ENCODE assay signal across 18 cellular contexts in the genomic region with DNA sequence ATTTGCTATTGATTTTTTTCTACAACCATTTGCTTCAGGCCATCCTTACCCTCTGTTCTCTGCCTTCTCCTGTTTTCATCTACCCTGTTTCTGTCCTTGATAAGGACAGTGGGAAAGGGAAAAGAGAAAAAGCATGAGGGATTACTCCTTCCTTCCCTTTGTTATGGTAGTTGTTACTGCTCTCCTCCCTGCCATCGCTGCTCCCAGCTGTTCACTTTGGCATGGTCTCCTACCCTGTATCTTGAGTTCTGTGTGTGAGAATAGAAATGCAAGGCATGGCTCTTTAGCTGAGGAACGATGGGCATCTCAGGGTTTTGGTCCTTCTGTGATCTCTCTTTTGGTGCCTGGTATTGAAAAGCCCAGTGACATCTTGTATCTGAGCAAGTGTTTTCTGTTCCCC. TPM values are rescaled to one million over a fixed set of nuclear protein-coding genes. Genes with fewer than 3 reads are reported as not detected.
A peak's percentile ranks its signal among the peaks of the same experiment; 100 is the strongest.
DNase-seq lines count a peak whose midpoint lies in the region; ATAC-seq, FAIRE-seq and TF ChIP-seq lines count a peak whose summit lies in the region.
"Had no signal": no experiment of that assay in that cellular context is flagged by ENCODE, and none has a peak within 500 bp of the region (broad histone marks: within the 10 kb centered on the region; RNA-seq: fewer than 3 reads in every experiment).

No MANE protein-coding gene starts in this region.

- peaks cover 61% of the 10 kb centered on the region for H3K4me1 ChIP-seq in CD8-positive, alpha-beta T cell (ENCODE audit: insufficient read depth, low read length)

- no peak overlapping the region for H3K4me3 ChIP-seq in CD8-positive, alpha-beta T cell (ENCODE audit: low read depth, low read length)
- H3K4me3 ChIP-seq: cardiac muscle cell, PC-9, thoracic aorta had no signal

- H3K27me3 Mint-ChIP-seq in CD8-positive, alpha-beta T cell (ENCODE audit: low read depth) = no peaks in the 10 kb centered on the region
- no peaks in the 10 kb centered on the region for H3K27me3 Mint-ChIP-seq in activated T-helper 2 cell treated with anti-CD3 and anti-CD28 coated beads, Interferon-gamma antibody, Interleukin-2, Interleukin-4, amounts not matched to agents 10 μg/mL and 5 μg/mL and 100 μg/mL, durations not matched to agents 14 hours and 24 hours and 36 hours (ENCODE audit: low read depth)
- H3K27me3 Mint-ChIP-seq in immature natural killer cell (ENCODE audit: low read depth in 3 of 3) = peaks cover 3 to 16% (median 13%) of the 10 kb centered on the region in 3 donors

- no peaks in the 10 kb centered on the region for H3K9me3 ChIP-seq in CD8-positive, alpha-beta T cell (ENCODE audit: low read length)
- H3K9me3 ChIP-seq: thoracic aorta had no signal

- DNase-seq in CD8-positive, alpha-beta T cell = no peak
- DNase-seq in H54 (ENCODE audit: insufficient read length, low spot score) = no peak
- DNase-seq in activated T-helper 2 cell treated with anti-CD3 and anti-CD28 coated beads, Interferon-gamma antibody, Interleukin-2, Interleukin-4, amounts not matched to agents 10 μg/mL and 5 μg/mL and 100 μg/mL, durations not matched to agents 14 hours and 24 hours and 36 hours (ENCODE audit: low spot score) = no peak
- no peak for DNase-seq in immature natural killer cell
- DNase-seq in occipital lobe (lab: John Stamatoyannopoulos, UW) = no peak
- no peak for DNase-seq in HTR-8/SVneo (ENCODE audit: insufficient read length, low spot score)
- DNase-seq: activated gamma-delta T cell treated with Interleukin-2 at 50 U/mL for 16 hours, C1 segment of cervical spinal cord, endodermal cell, mesenchymal stem cell, NCI-H1436, NCI-H526 treated with DMSO at 0.1 percent for 48 hours, PC-9, posterior cingulate gyrus had no signal

- H3K27ac Mint-ChIP-seq in CD8-positive, alpha-beta T cell = peak overlapping the region; percentile 91
- peak overlapping the region; percentile 39 for H3K27ac Mint-ChIP-seq in activated T-helper 2 cell treated with anti-CD3 and anti-CD28 coated beads, Interferon-gamma antibody, Interleukin-2, Interleukin-4, amounts not matched to agents 10 μg/mL and 5 μg/mL and 100 μg/mL, durations not matched to agents 14 hours and 24 hours and 36 hours
- peak overlapping the region in 1 of 6 donors; percentile 97 for H3K27ac Mint-ChIP-seq in immature natural killer cell
- H3K27ac Mint-ChIP-seq: endodermal cell had no signal

- ATAC-seq in CD8-positive, alpha-beta T cell = no peak
- no peak for ATAC-seq in HG03457 (IDR thresholded peaks at IDR 0.05; ENCODE audit: unreplicated experiment)

- H3K27me3 ChIP-seq in CD8-positive, alpha-beta T cell (ENCODE audit: insufficient read depth, low read length) = no peaks in the 10 kb centered on the region
- H3K27me3 ChIP-seq: cardiac muscle cell, foreskin keratinocyte had no signal

- no peaks in the 10 kb centered on the region for H3K36me3 ChIP-seq in CD8-positive, alpha-beta T cell (ENCODE audit: insufficient read depth, low read length)
- H3K36me3 ChIP-seq: cardiac muscle cell, thoracic aorta had no signal

- no peak for TF ChIP-seq CTCF in CD8-positive, alpha-beta T cell (IDR thresholded peaks at IDR 0.05)

- no peak for TF ChIP-seq POLR2A in H54 (IDR thresholded peaks at IDR 0.05; ENCODE audit: low read depth, low read length)

- H3K4me3 Mint-ChIP-seq in CD8-positive, alpha-beta T cell = no peak overlapping the region
- H3K4me3 Mint-ChIP-seq in activated T-helper 2 cell treated with anti-CD3 and anti-CD28 coated beads, Interferon-gamma antibody, Interleukin-2, Interleukin-4, amounts not matched to agents 10 μg/mL and 5 μg/mL and 100 μg/mL, durations not matched to agents 14 hours and 24 hours and 36 hours (ENCODE audit: low read depth) = no peak overlapping the region
- H3K4me3 Mint-ChIP-seq in immature natural killer cell = peak overlapping the region; percentile 59 to 80 (median 61)
- H3K4me3 Mint-ChIP-seq: endodermal cell had no signal

- FAIRE-seq in H54 (lab: Jason Lieb, UNC) (peak; percentile 6), HTR-8/SVneo (lab: Jason Lieb, UNC) (no peak)

- peaks cover 53% of the 10 kb centered on the region for H3K4me1 Mint-ChIP-seq in CD8-positive, alpha-beta T cell (ENCODE audit: low read depth)
- peaks cover 40% of the 10 kb centered on the region for H3K4me1 Mint-ChIP-seq in activated T-helper 2 cell treated with anti-CD3 and anti-CD28 coated beads, Interferon-gamma antibody, Interleukin-2, Interleukin-4, amounts not matched to agents 10 μg/mL and 5 μg/mL and 100 μg/mL, durations not matched to agents 14 hours and 24 hours and 36 hours (ENCODE audit: low read depth)
- peaks cover 27 to 31% of the 10 kb centered on the region in 2 donors for H3K4me1 Mint-ChIP-seq in immature natural killer cell

- CTCF ChIA-PET in CD8-positive, alpha-beta T cell (lab: Charles Lee) = interaction anchor here (0.8 to 3.0 kb wide), 11 partner anchors 10 to 202 kb away, joined by 3 to 20 read pairs (median 4); no protein-coding TSS in a partner anchor

- POLR2A ChIA-PET in CD8-positive, alpha-beta T cell (lab: Charles Lee) = interaction anchor here (1.0 to 1.4 kb wide), 4 partner anchors 19 to 47 kb away, joined by 3 to 6 read pairs (median 4); no protein-coding TSS in a partner anchor

- H3K36me3 Mint-ChIP-seq in CD8-positive, alpha-beta T cell = peaks cover 8% of the 10 kb centered on the region
- peaks cover 3% of the 10 kb centered on the region for H3K36me3 Mint-ChIP-seq in activated T-helper 2 cell treated with anti-CD3 and anti-CD28 coated beads, Interferon-gamma antibody, Interleukin-2, Interleukin-4, amounts not matched to agents 10 μg/mL and 5 μg/mL and 100 μg/mL, durations not matched to agents 14 hours and 24 hours and 36 hours (ENCODE audit: low read depth)
- H3K36me3 Mint-ChIP-seq in immature natural killer cell = no peaks in the 10 kb centered on the region

- H3K27ac ChIP-seq in CD8-positive, alpha-beta T cell (ENCODE audit: low read depth, low read length) = peak overlapping the region; percentile 46
- H3K27ac ChIP-seq: cardiac muscle cell, foreskin keratinocyte, PC-9, thoracic aorta had no signal

- H3K9me3 Mint-ChIP-seq in CD8-positive, alpha-beta T cell = no peaks in the 10 kb centered on the region
- no peaks in the 10 kb centered on the region for H3K9me3 Mint-ChIP-seq in activated T-helper 2 cell treated with anti-CD3 and anti-CD28 coated beads, Interferon-gamma antibody, Interleukin-2, Interleukin-4, amounts not matched to agents 10 μg/mL and 5 μg/mL and 100 μg/mL, durations not matched to agents 14 hours and 24 hours and 36 hours
- H3K9me3 Mint-ChIP-seq in immature natural killer cell = no peaks in the 10 kb centered on the region
- H3K9me3 Mint-ChIP-seq: endodermal cell had no signal

- intact Hi-C loops in CD8-positive, alpha-beta T cell (cut with DNase I, micrococcal nuclease) = loop anchor here in 1 of 2 experiments (1.0 to 5.0 kb wide), 2 partner anchors 8 to 37 kb away; no protein-coding TSS in a partner anchor
- intact Hi-C loops in activated T-helper 2 cell treated with anti-CD3 and anti-CD28 coated beads, Interferon-gamma antibody, Interleukin-2, Interleukin-4, amounts not matched to agents 10 μg/mL and 5 μg/mL and 100 μg/mL, durations not matched to agents 14 hours and 24 hours and 36 hours (cut with micrococcal nuclease) = no loop called here

RNA-seq across cellular contexts. Expression of a gene that starts 6.4 kb away (rescaled TPM):
- total RNA-seq in CD8-positive, alpha-beta T cell = 100 to 1,000 TPM; 141 to 143 TPM
- 36.4 and 41.4 TPM in 2 replicates for total RNA-seq in activated T-helper 2 cell treated with anti-CD3 and anti-CD28 coated beads, Interferon-gamma antibody, Interleukin-2, Interleukin-4, amounts not matched to agents 10 μg/mL and 5 μg/mL and 100 μg/mL, durations not matched to agents 14 hours and 24 hours and 36 hours
- 100 to 1,000 TPM in 2 of 3 donors, 10 to 100 TPM in 1; 81.3 to 118 (median 103) TPM for polyA plus RNA-seq in immature natural killer cell
- 102 TPM for total RNA-seq in occipital lobe

Comparison
In these comparisons a context has a peak if more than half of its experiments do, and no peak if none do; other contexts are left out.
1. H3K4me3 Mint-ChIP-seq: peak in immature natural killer cell (5 of 5); none in CD8-positive, alpha-beta T cell (single experiment) and activated T-helper 2 cell treated with anti-CD3 and anti-CD28 coated beads, Interferon-gamma antibody, Interleukin-2, Interleukin-4, amounts not matched to agents 10 μg/mL and 5 μg/mL and 100 μg/mL, durations not matched to agents 14 hours and 24 hours and 36 hours (single experiment).